In genomic region chr19:18280247-18281081, GRCh38 we compare ENCODE assay signal across 1 cellular context.
A peak's percentile ranks its signal among the peaks of the same experiment; 100 is the strongest.
TF ChIP-seq lines count a peak whose summit lies in the region.

No MANE protein-coding gene starts in this region.

TF ChIP-seq in HepG2, 621 proteins besides CTCF, POLR2A, EP300 and RAD21 (continued from another document and continues in another):
- TF ChIP-seq, protein P1, sequence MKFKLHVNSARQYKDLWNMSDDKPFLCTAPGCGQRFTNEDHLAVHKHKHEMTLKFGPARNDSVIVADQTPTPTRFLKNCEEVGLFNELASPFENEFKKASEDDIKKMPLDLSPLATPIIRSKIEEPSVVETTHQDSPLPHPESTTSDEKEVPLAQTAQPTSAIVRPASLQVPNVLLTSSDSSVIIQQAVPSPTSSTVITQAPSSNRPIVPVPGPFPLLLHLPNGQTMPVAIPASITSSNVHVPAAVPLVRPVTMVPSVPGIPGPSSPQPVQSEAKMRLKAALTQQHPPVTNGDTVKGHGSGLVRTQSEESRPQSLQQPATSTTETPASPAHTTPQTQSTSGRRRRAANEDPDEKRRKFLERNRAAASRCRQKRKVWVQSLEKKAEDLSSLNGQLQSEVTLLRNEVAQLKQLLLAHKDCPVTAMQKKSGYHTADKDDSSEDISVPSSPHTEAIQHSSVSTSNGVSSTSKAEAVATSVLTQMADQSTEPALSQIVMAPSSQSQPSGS (CRISPR knock-in tag; IDR thresholded peaks at IDR 0.05): peak; percentile 54; the same call in 1 of the 2 replicates
- TF ChIP-seq, protein P2, sequence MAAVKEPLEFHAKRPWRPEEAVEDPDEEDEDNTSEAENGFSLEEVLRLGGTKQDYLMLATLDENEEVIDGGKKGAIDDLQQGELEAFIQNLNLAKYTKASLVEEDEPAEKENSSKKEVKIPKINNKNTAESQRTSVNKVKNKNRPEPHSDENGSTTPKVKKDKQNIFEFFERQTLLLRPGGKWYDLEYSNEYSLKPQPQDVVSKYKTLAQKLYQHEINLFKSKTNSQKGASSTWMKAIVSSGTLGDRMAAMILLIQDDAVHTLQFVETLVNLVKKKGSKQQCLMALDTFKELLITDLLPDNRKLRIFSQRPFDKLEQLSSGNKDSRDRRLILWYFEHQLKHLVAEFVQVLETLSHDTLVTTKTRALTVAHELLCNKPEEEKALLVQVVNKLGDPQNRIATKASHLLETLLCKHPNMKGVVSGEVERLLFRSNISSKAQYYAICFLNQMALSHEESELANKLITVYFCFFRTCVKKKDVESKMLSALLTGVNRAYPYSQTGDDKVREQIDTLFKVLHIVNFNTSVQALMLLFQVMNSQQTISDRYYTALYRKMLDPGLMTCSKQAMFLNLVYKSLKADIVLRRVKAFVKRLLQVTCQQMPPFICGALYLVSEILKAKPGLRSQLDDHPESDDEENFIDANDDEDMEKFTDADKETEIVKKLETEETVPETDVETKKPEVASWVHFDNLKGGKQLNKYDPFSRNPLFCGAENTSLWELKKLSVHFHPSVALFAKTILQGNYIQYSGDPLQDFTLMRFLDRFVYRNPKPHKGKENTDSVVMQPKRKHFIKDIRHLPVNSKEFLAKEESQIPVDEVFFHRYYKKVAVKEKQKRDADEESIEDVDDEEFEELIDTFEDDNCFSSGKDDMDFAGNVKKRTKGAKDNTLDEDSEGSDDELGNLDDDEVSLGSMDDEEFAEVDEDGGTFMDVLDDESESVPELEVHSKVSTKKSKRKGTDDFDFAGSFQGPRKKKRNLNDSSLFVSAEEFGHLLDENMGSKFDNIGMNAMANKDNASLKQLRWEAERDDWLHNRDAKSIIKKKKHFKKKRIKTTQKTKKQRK (IDR thresholded peaks at IDR 0.05; ENCODE audit: low read length): no peak
- 0 out of 2 replicates have a peak, but pooled peaks have one; percentile 16 for TF ChIP-seq CENPT (CRISPR knock-in tag; IDR thresholded peaks at IDR 0.05; ENCODE audit: low read depth)
- TF ChIP-seq MIER2 (CRISPR knock-in tag; IDR thresholded peaks at IDR 0.05): no peak
- peak; percentile 67 for TF ChIP-seq ZNF816 (CRISPR knock-in tag; IDR thresholded peaks at IDR 0.05; ENCODE audit: borderline replicate concordance)
- TF ChIP-seq ZNF737 (CRISPR knock-in tag; IDR thresholded peaks at IDR 0.05; ENCODE audit: borderline replicate concordance): no peak
- peak; percentile 63; the same call in 1 of the 2 replicates for TF ChIP-seq ZNF230 (CRISPR knock-in tag; IDR thresholded peaks at IDR 0.05)
- peak; percentile 73 for TF ChIP-seq HOXA3 (CRISPR knock-in tag; IDR thresholded peaks at IDR 0.05)
- TF ChIP-seq ZNF570 (CRISPR knock-in tag; IDR thresholded peaks at IDR 0.05; ENCODE audit: borderline replicate concordance): no peak
- TF ChIP-seq BCLAF1 (IDR thresholded peaks at IDR 0.05): no peak
- no peak for TF ChIP-seq ZFX (CRISPR knock-in tag; IDR thresholded peaks at IDR 0.05; ENCODE audit: low read depth)
- TF ChIP-seq, protein P3, sequence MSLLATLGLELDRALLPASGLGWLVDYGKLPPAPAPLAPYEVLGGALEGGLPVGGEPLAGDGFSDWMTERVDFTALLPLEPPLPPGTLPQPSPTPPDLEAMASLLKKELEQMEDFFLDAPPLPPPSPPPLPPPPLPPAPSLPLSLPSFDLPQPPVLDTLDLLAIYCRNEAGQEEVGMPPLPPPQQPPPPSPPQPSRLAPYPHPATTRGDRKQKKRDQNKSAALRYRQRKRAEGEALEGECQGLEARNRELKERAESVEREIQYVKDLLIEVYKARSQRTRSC (CRISPR knock-in tag; IDR thresholded peaks at IDR 0.05; ENCODE audit: low read depth): no peak
- TF ChIP-seq ZNF354B (CRISPR knock-in tag; IDR thresholded peaks at IDR 0.05): no peak
- TF ChIP-seq KAT8 (CRISPR knock-in tag; IDR thresholded peaks at IDR 0.05): peak; percentile 29; the same call in 1 of the 2 replicates
- TF ChIP-seq DNMT1 (CRISPR knock-in tag; IDR thresholded peaks at IDR 0.05): no peak
- TF ChIP-seq ZNF468 (CRISPR knock-in tag; IDR thresholded peaks at IDR 0.05): no peak
- no peak for TF ChIP-seq FOXA1 (IDR thresholded peaks at IDR 0.05)
- 0 out of 2 replicates have a peak, but pooled peaks have one; percentile 23 for TF ChIP-seq FOXA1 (CRISPR knock-in tag; IDR thresholded peaks at IDR 0.05)
- TF ChIP-seq, protein P4, sequence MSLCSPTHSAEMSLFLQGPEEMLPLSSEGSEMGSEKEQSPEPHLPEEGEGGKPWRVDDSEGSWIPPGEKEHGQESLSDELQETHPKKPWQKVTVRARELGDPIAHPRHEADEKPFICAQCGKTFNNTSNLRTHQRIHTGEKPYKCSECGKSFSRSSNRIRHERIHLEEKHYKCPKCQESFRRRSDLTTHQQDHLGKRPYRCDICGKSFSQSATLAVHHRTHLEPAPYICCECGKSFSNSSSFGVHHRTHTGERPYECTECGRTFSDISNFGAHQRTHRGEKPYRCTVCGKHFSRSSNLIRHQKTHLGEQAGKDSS (CRISPR knock-in tag; IDR thresholded peaks at IDR 0.05; ENCODE audit: borderline replicate concordance, low read depth): peak; percentile 39; the same call in 1 of the 2 replicates
- TF ChIP-seq FOXO1 (CRISPR knock-in tag; IDR thresholded peaks at IDR 0.05): 0 out of 2 replicates have a peak, but pooled peaks have one; percentile 24
- TF ChIP-seq MATR3 (CRISPR knock-in tag; IDR thresholded peaks at IDR 0.05): no peak
- 0 out of 2 replicates have a peak, but pooled peaks have one; percentile 36 for TF ChIP-seq CBX5 (CRISPR knock-in tag; IDR thresholded peaks at IDR 0.05; ENCODE audit: borderline replicate concordance)
- no peak for TF ChIP-seq TEAD2 (CRISPR knock-in tag; IDR thresholded peaks at IDR 0.05)
- no peak for TF ChIP-seq NONO (IDR thresholded peaks at IDR 0.05)
- TF ChIP-seq NONO (CRISPR knock-in tag; conservative IDR thresholded peaks at IDR 0.05): 0 out of 2 replicates have a peak, but pooled peaks have one; percentile 64
- TF ChIP-seq DMAP1 (CRISPR knock-in tag; IDR thresholded peaks at IDR 0.05): peak; percentile 66; the same call in 1 of the 2 replicates
- TF ChIP-seq RFXAP (CRISPR knock-in tag; IDR thresholded peaks at IDR 0.05; ENCODE audit: borderline replicate concordance): no peak
- TF ChIP-seq DRAP1 (CRISPR knock-in tag; IDR thresholded peaks at IDR 0.05): peak; percentile 46; the same call in 1 of the 2 replicates
- TF ChIP-seq, protein P5, sequence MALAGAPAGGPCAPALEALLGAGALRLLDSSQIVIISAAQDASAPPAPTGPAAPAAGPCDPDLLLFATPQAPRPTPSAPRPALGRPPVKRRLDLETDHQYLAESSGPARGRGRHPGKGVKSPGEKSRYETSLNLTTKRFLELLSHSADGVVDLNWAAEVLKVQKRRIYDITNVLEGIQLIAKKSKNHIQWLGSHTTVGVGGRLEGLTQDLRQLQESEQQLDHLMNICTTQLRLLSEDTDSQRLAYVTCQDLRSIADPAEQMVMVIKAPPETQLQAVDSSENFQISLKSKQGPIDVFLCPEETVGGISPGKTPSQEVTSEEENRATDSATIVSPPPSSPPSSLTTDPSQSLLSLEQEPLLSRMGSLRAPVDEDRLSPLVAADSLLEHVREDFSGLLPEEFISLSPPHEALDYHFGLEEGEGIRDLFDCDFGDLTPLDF (CRISPR knock-in tag; IDR thresholded peaks at IDR 0.05): no peak
- 0 out of 2 replicates have a peak, but pooled peaks have one; percentile 41 for TF ChIP-seq NRL (CRISPR knock-in tag; IDR thresholded peaks at IDR 0.05; ENCODE audit: borderline replicate concordance)
- no peak for TF ChIP-seq FIP1L1 (IDR thresholded peaks at IDR 0.05; ENCODE audit: borderline replicate concordance, insufficient read depth, low read depth, low read length)
- peak; percentile 26 for TF ChIP-seq CBX1 (IDR thresholded peaks at IDR 0.05; ENCODE audit: low read depth)
- TF ChIP-seq ZC3H13 (CRISPR knock-in tag; IDR thresholded peaks at IDR 0.05): peak; percentile 100
- TF ChIP-seq ZNF280B (CRISPR knock-in tag; IDR thresholded peaks at IDR 0.05; ENCODE audit: borderline replicate concordance): 0 out of 2 replicates have a peak, but pooled peaks have one; percentile 67
- TF ChIP-seq NR0B2 (CRISPR knock-in tag; IDR thresholded peaks at IDR 0.05): 0 out of 2 replicates have a peak, but pooled peaks have one; percentile 64
- no peak for TF ChIP-seq ZNF512B (CRISPR knock-in tag; IDR thresholded peaks at IDR 0.05; ENCODE audit: borderline replicate concordance)
- no peak for TF ChIP-seq HNF4G (IDR thresholded peaks at IDR 0.05; ENCODE audit: borderline replicate concordance, low read depth, low read length)
- TF ChIP-seq HNF4G (CRISPR knock-in tag; IDR thresholded peaks at IDR 0.05; ENCODE audit: borderline replicate concordance, low read depth): no peak
- TF ChIP-seq TFAP4 (IDR thresholded peaks at IDR 0.05; ENCODE audit: borderline replicate concordance, low read depth): peak; percentile 69; the same call in 1 of the 2 replicates
- TF ChIP-seq ZNF232 (CRISPR knock-in tag; IDR thresholded peaks at IDR 0.05; ENCODE audit: borderline replicate concordance): peak; percentile 76
- TF ChIP-seq ZNF781 (CRISPR knock-in tag; IDR thresholded peaks at IDR 0.05; ENCODE audit: borderline replicate concordance, not compliant biosample characterization): no peak
- TF ChIP-seq, protein P6, sequence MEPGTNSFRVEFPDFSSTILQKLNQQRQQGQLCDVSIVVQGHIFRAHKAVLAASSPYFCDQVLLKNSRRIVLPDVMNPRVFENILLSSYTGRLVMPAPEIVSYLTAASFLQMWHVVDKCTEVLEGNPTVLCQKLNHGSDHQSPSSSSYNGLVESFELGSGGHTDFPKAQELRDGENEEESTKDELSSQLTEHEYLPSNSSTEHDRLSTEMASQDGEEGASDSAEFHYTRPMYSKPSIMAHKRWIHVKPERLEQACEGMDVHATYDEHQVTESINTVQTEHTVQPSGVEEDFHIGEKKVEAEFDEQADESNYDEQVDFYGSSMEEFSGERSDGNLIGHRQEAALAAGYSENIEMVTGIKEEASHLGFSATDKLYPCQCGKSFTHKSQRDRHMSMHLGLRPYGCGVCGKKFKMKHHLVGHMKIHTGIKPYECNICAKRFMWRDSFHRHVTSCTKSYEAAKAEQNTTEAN (CRISPR knock-in tag; conservative IDR thresholded peaks at IDR 0.05): no peak
- TF ChIP-seq KLF9 (CRISPR knock-in tag; IDR thresholded peaks at IDR 0.05; ENCODE audit: low read depth): no peak
- peak; percentile 52 for TF ChIP-seq MXD4 (CRISPR knock-in tag; IDR thresholded peaks at IDR 0.05)
- TF ChIP-seq KAT7 (CRISPR knock-in tag; IDR thresholded peaks at IDR 0.05; ENCODE audit: borderline replicate concordance): peak; percentile 85; the same call in 1 of the 2 replicates
